In genomic region chr3:41682996-41683395, GRCh38 we compare ENCODE assay signal across 15 cellular contexts.
A peak's percentile ranks its signal among the peaks of the same experiment; 100 is the strongest.
DNase-seq lines count a peak whose midpoint lies in the region; ATAC-seq and TF ChIP-seq lines count a peak whose summit lies in the region.
"Had no signal": no experiment of that assay in that cellular context is flagged by ENCODE, and none has a peak within 500 bp of the region (broad histone marks: within the 10 kb centered on the region; RNA-seq: fewer than 3 reads in every experiment).

No MANE protein-coding gene starts in this region.

- WGBS in smooth muscle cell (ENCODE audit: low lambda C conversion rate) = 53% methylated on average over 6 of the region's 6 CpGs

- H3K4me1 Mint-ChIP-seq in activated T-cell treated with anti-CD3 and anti-CD28 coated beads, Interleukin-2, amount 50 U/mL, for 72 hours (ENCODE audit: low read depth) = no peaks in the 10 kb centered on the region
- H3K4me1 Mint-ChIP-seq: IgD-negative memory B cell had no signal

- no peak for TF ChIP-seq CTCF in fibroblast of mammary gland (conservative IDR thresholded peaks at IDR 0.05; ENCODE audit: control insufficient read depth, insufficient read depth, low read depth, low read length)
- TF ChIP-seq CTCF in smooth muscle cell (IDR thresholded peaks at IDR 0.05; ENCODE audit: borderline replicate concordance, insufficient read depth, poor library complexity, severe bottlenecking) = no peak

- H3K27me3 ChIP-seq in SJCRH30 (no peaks in the 10 kb centered on the region), smooth muscle cell (ENCODE audit: low read depth) (no peaks in the 10 kb centered on the region)
- H3K27me3 ChIP-seq: esophagus squamous epithelium, stomach had no signal

- no peak overlapping the region for H3K27ac Mint-ChIP-seq in activated T-cell treated with anti-CD3 and anti-CD28 coated beads, Interleukin-2, amount 50 U/mL, for 72 hours

- H3K36me3 Mint-ChIP-seq in activated T-cell treated with anti-CD3 and anti-CD28 coated beads, Interleukin-2, amount 50 U/mL, for 72 hours (ENCODE audit: insufficient read depth in 2 of 2) = no peaks in the 10 kb centered on the region

- H3K4me2 ChIP-seq in smooth muscle cell = peak overlapping the region; percentile 57

- H3K9ac ChIP-seq in smooth muscle cell (ENCODE audit: low read depth) = peak overlapping the region; percentile 83

- DNase-seq in EL = peak; percentile 90
- peak; percentile 7 to 22 for DNase-seq in SJCRH30
- peak; percentile 48 for DNase-seq in fibroblast of mammary gland (ENCODE audit: low read depth)
- DNase-seq in smooth muscle cell (lab: John Stamatoyannopoulos, UW; ENCODE audit: unreplicated experiment) = no peak
- DNase-seq in NCI-H2196 (lab: John Stamatoyannopoulos, UW; ENCODE audit: unreplicated experiment) = no peak
- no peak for DNase-seq in UCSD-AML1 (lab: John Stamatoyannopoulos, UW; ENCODE audit: unreplicated experiment)
- DNase-seq in iPS-NIHi11 (ENCODE audit: low spot score) = no peak
- no peak for DNase-seq in activated T-cell treated with anti-CD3 and anti-CD28 coated beads, Interleukin-2, amount 50 U/mL, for 72 hours
- DNase-seq: activated CD8-positive, alpha-beta memory T cell treated with anti-CD3 and anti-CD28 coated beads for 24 hours; activated naive CD4-positive, alpha-beta T cell; central memory CD4-positive, alpha-beta T cell; esophagus squamous epithelium; RPMI8226; stomach had no signal

- H4K20me1 ChIP-seq in smooth muscle cell (ENCODE audit: low read depth) = no peaks in the 10 kb centered on the region

- peaks cover 1 to 2% of the 10 kb centered on the region in 2 donors for H3K9me3 Mint-ChIP-seq in activated T-cell treated with anti-CD3 and anti-CD28 coated beads, Interleukin-2, amount 50 U/mL, for 72 hours
- H3K9me3 Mint-ChIP-seq: IgD-negative memory B cell had no signal

- H2AFZ ChIP-seq in smooth muscle cell (ENCODE audit: low read depth) = no peak overlapping the region

- no peak for ATAC-seq in activated T-cell treated with anti-CD3 and anti-CD28 coated beads, Interleukin-2, amount 50 U/mL, for 72 hours (replicated peaks in 1 of 2)

- H3K9me3 ChIP-seq in SJCRH30 (replicated peaks) (no peaks in the 10 kb centered on the region), smooth muscle cell (replicated peaks; ENCODE audit: low read depth) (no peaks in the 10 kb centered on the region)
- H3K9me3 ChIP-seq: esophagus squamous epithelium, stomach had no signal

- H3K27me3 Mint-ChIP-seq in activated T-cell treated with anti-CD3 and anti-CD28 coated beads, Interleukin-2, amount 50 U/mL, for 72 hours (ENCODE audit: low read depth) = no peaks in the 10 kb centered on the region
- H3K27me3 Mint-ChIP-seq: IgD-negative memory B cell had no signal

- H3K79me2 ChIP-seq in smooth muscle cell (ENCODE audit: low read depth) = no peaks in the 10 kb centered on the region

- H3K36me3 ChIP-seq in SJCRH30 (no peaks in the 10 kb centered on the region), smooth muscle cell (ENCODE audit: low read depth) (no peaks in the 10 kb centered on the region)
- H3K36me3 ChIP-seq: esophagus squamous epithelium, stomach had no signal

- no peak overlapping the region for H3K4me3 Mint-ChIP-seq in activated T-cell treated with anti-CD3 and anti-CD28 coated beads, Interleukin-2, amount 50 U/mL, for 72 hours
- H3K4me3 Mint-ChIP-seq: IgD-negative memory B cell had no signal

- H3K27ac ChIP-seq in SJCRH30 (peak overlapping the region; percentile 80), smooth muscle cell (ENCODE audit: low read depth) (peak overlapping the region; percentile 94)
- H3K27ac ChIP-seq: esophagus squamous epithelium, stomach had no signal

- H3K4me3 ChIP-seq in SJCRH30 = no peak overlapping the region
- H3K4me3 ChIP-seq in fibroblast of mammary gland (ENCODE audit: control insufficient read depth, low read depth, low read length) = no peak overlapping the region
- no peak overlapping the region for H3K4me3 ChIP-seq in smooth muscle cell
- H3K4me3 ChIP-seq: esophagus squamous epithelium, stomach had no signal

- peaks cover 8% of the 10 kb centered on the region for H3F3A ChIP-seq in smooth muscle cell (ENCODE audit: low read depth)

- H3K4me1 ChIP-seq in SJCRH30 (peaks cover 37% of the 10 kb centered on the region), smooth muscle cell (ENCODE audit: low read depth) (peaks cover 34% of the 10 kb centered on the region)

Comparison
In these comparisons a context has a peak if more than half of its experiments do, and no peak if none do; other contexts are left out.
1. DNase-seq: peak in EL (single experiment), SJCRH30 (2 of 2) and fibroblast of mammary gland (single experiment); none in smooth muscle cell (single experiment), NCI-H2196 (single experiment), UCSD-AML1 (single experiment), iPS-NIHi11 (single experiment) and activated T-cell treated with anti-CD3 and anti-CD28 coated beads, Interleukin-2, amount 50 U/mL, for 72 hours (0 of 2).